ENCODE assay signal across 8 cellular contexts in the genomic region with DNA sequence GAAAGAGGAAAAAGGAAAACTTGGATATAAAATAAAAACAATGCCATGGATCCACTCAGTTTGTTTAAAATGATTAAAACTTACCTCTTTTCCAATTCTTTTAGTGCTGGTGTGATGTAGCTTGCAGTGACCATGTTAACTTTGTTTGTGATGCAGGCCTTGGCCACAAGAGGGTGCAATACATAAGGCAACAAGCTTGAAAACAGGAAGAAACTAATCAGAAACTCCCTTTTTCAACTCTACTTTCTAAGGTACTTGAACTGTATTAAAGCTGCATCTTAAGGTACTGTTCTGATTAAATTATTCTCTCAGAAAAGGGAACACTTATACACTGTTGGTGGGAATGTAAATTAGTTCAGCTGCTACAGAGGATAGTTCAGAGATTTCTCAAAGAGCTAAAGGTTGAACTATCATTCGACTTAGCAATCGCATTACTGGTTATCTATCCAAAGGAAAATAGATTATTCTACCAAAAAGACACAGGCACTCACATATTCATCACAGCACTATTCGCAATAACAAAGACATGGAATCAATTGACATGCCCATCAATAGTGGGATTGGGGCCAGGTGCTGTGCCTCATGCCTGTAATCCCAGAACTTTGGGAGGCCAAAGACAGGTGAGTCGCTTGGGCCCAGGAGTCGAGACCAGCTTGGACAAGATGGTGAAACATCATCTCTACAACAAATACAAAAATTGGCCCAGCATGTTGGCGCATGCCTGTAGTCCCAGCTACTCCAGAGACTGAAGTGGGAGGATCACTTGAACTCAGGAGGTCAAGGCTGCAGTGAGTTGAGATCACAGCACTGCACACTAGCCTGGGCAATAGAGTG. TPM values are rescaled to one million over a fixed set of nuclear protein-coding genes. Genes with fewer than 3 reads are reported as not detected.
DNase-seq lines count a peak whose midpoint lies in the region; ATAC-seq, FAIRE-seq and TF ChIP-seq lines count a peak whose summit lies in the region.

No MANE protein-coding gene starts in this region.

- peak; percentile 94 for ATAC-seq in GM18517 (IDR thresholded peaks at IDR 0.05; ENCODE audit: unreplicated experiment)
- peak; percentile 99 for ATAC-seq in HG03025 (IDR thresholded peaks at IDR 0.05; ENCODE audit: low FRiP score, unreplicated experiment)
- peak; percentile 61 for ATAC-seq in left colon

- DNase-seq in AG08396 (ENCODE audit: low spot score), result peak; percentile 55
- peak; percentile 8 to 42 for DNase-seq in NCI-H1930 (lab: John Stamatoyannopoulos, UW)
- DNase-seq in cardiac fibroblast (ENCODE audit: low read depth in 2 of 2), result peak; percentile 89 to 90
- peak; percentile 28 to 73 for DNase-seq in left colon
- peak; percentile 11 to 33 for DNase-seq in stimulated activated CD4-positive, alpha-beta T cell treated with anti-CD3 and anti-CD28 coated beads, Interleukin-4, amount 100 ng/mL, for 4 hours

- intact Hi-C loops in left colon (cut with DNase I, micrococcal nuclease), result no loop called here

- peak; percentile 92 for TF ChIP-seq CTCF in cardiac fibroblast (IDR thresholded peaks at IDR 0.05; ENCODE audit: low read depth, low read length)

- peak; percentile 46 for FAIRE-seq in TTC549 (lab: Jason Lieb, UNC)

- H3K4me3 ChIP-seq in cardiac fibroblast (replicated peaks in 1 of 2; ENCODE audit: low read depth in 2 of 2, low read length in 2 of 2), result no peak overlapping the region

RNA-seq across cellular contexts. Expression of gene AASS, which starts 50.9 kb away (rescaled TPM):
- 1 to 10 TPM; 1.8 to 5.1 TPM for total RNA-seq in left colon

Comparison
In these comparisons a context has a peak if more than half of its experiments do, and no peak if none do; other contexts are left out.
1. DNase-seq: peak in every context shown above with its lines; median percentile 90 in cardiac fibroblast; 55 in AG08396; 50 in left colon; 25 in NCI-H1930; 22 in stimulated activated CD4-positive, alpha-beta T cell treated with anti-CD3 and anti-CD28 coated beads, Interleukin-4, amount 100 ng/mL, for 4 hours.